ENCODE assay signal across 7 cellular contexts in the genomic region with DNA sequence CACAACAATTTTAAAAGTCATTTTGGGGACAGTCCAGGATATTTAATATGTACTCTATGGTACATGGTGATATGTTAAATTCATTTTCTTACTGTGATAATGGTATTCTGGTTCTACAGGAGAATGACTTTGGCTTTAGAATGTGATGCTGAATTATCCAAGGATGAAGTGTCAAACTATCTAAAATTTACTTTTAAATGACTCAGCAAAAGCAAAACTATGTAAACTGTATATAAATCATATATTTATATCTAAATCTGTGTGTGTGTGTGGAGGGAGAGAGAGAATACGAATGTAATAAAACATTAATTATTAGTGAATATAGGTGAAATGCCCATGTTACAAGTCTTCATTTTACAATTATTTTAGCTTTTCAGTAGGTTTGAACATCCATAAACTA.
"Had no signal": no experiment of that assay in that cellular context is flagged by ENCODE, and none has a peak within 500 bp of the region (broad histone marks: within the 10 kb centered on the region; RNA-seq: fewer than 3 reads in every experiment).

No MANE protein-coding gene starts in this region.

- FAIRE-seq: HTR-8/SVneo had no signal

- H3K4me2 ChIP-seq: KMS-11 had no signal

- H3K4me3 Mint-ChIP-seq: IgD-negative memory B cell had no signal

- H3K27ac ChIP-seq: HL-60, KMS-11 had no signal

- H3K9ac ChIP-seq: KMS-11 had no signal

- H3K27me3 Mint-ChIP-seq: IgD-negative memory B cell had no signal

- H3K36me3 Mint-ChIP-seq: IgD-negative memory B cell had no signal

- H3K27ac Mint-ChIP-seq: IgD-negative memory B cell had no signal

- DNase-seq: Karpas-422, KBM-7, KG1 had no signal

- H3K4me1 Mint-ChIP-seq: IgD-negative memory B cell had no signal
